In genomic region chr19:44822177-44822576, GRCh38 we compare ENCODE assay signal across 1 cellular context.
A peak's percentile ranks its signal among the peaks of the same experiment; 100 is the strongest.
TF ChIP-seq lines count a peak whose summit lies in the region.

No MANE protein-coding gene starts in this region.

TF ChIP-seq in HepG2, 621 proteins besides CTCF, POLR2A, EP300 and RAD21:
- TF ChIP-seq ARID3A (IDR thresholded peaks at IDR 0.05; ENCODE audit: low read depth, low read length), result no peak
- no peak for TF ChIP-seq AKAP8 (CRISPR knock-in tag; IDR thresholded peaks at IDR 0.05)
- no peak for TF ChIP-seq SP4 (CRISPR knock-in tag; IDR thresholded peaks at IDR 0.05)
- TF ChIP-seq RBM22 (optimal IDR thresholded peaks at IDR 0.05; ENCODE audit: low read length), result peak; percentile 79
- TF ChIP-seq UBTF (CRISPR knock-in tag; IDR thresholded peaks at IDR 0.05), result no peak
- no peak for TF ChIP-seq ZNF10 (CRISPR knock-in tag; IDR thresholded peaks at IDR 0.05; ENCODE audit: borderline replicate concordance, low read depth)
- TF ChIP-seq ZNF251 (CRISPR knock-in tag; IDR thresholded peaks at IDR 0.05), result no peak
- TF ChIP-seq POLR2G (IDR thresholded peaks at IDR 0.05; ENCODE audit: low read depth, low read length), result peak; percentile 44; the same call in 1 of the 2 replicates
- TF ChIP-seq AGO2 (optimal IDR thresholded peaks at IDR 0.05; ENCODE audit: low read depth, low read length), result peak; percentile 32
- TF ChIP-seq ZBTB37 (CRISPR knock-in tag; IDR thresholded peaks at IDR 0.05), result no peak
- no peak for TF ChIP-seq HNF4G (IDR thresholded peaks at IDR 0.05; ENCODE audit: borderline replicate concordance, low read depth, low read length)
- no peak for TF ChIP-seq HNF4G (CRISPR knock-in tag; IDR thresholded peaks at IDR 0.05; ENCODE audit: borderline replicate concordance, low read depth)
- no peak for TF ChIP-seq SMAD9 (CRISPR knock-in tag; IDR thresholded peaks at IDR 0.05)
- no peak for TF ChIP-seq ZNF512 (CRISPR knock-in tag; IDR thresholded peaks at IDR 0.05)
- TF ChIP-seq HIVEP1 (CRISPR knock-in tag; IDR thresholded peaks at IDR 0.05), result no peak
- TF ChIP-seq ZNF543 (CRISPR knock-in tag; IDR thresholded peaks at IDR 0.05), result no peak
- TF ChIP-seq PCBP2 (optimal IDR thresholded peaks at IDR 0.05; ENCODE audit: low read depth, low read length, poor library complexity, severe bottlenecking), result no peak
- TF ChIP-seq MTA3 (CRISPR knock-in tag; IDR thresholded peaks at IDR 0.05), result no peak
- TF ChIP-seq CHD2 (IDR thresholded peaks at IDR 0.05; ENCODE audit: low read depth, low read length), result no peak
- no peak for TF ChIP-seq ZUFSP (CRISPR knock-in tag; IDR thresholded peaks at IDR 0.05; ENCODE audit: borderline replicate concordance)
- no peak for TF ChIP-seq ZNF766 (CRISPR knock-in tag; IDR thresholded peaks at IDR 0.05; ENCODE audit: borderline replicate concordance)
- TF ChIP-seq ZNF12 (CRISPR knock-in tag; IDR thresholded peaks at IDR 0.05), result no peak
- TF ChIP-seq ZSCAN29 (CRISPR knock-in tag; conservative IDR thresholded peaks at IDR 0.05), result no peak
- TF ChIP-seq GRHL1 (CRISPR knock-in tag; conservative IDR thresholded peaks at IDR 0.05), result no peak
- TF ChIP-seq ZNF263 (CRISPR knock-in tag; IDR thresholded peaks at IDR 0.05), result peak; percentile 50; the same call in 1 of the 2 replicates
- TF ChIP-seq GATA4 (IDR thresholded peaks at IDR 0.05; ENCODE audit: borderline replicate concordance, low read depth), result no peak
- TF ChIP-seq PHF5A (CRISPR knock-in tag; IDR thresholded peaks at IDR 0.05; ENCODE audit: low read depth, unreplicated experiment), result no peak
- no peak for TF ChIP-seq LRRFIP1 (CRISPR knock-in tag; conservative IDR thresholded peaks at IDR 0.05)
- TF ChIP-seq ZNF24 (IDR thresholded peaks at IDR 0.05), result no peak
- no peak for TF ChIP-seq TCF12 (IDR thresholded peaks at IDR 0.05)
- no peak for TF ChIP-seq TCF12 (CRISPR knock-in tag; IDR thresholded peaks at IDR 0.05)
- TF ChIP-seq ZBTB2 (CRISPR knock-in tag; IDR thresholded peaks at IDR 0.05; ENCODE audit: low read depth), result no peak
- no peak for TF ChIP-seq FOXM1 (CRISPR knock-in tag; IDR thresholded peaks at IDR 0.05)
- no peak; the same call in 1 of the 2 replicates for TF ChIP-seq POLR2AphosphoS5 (IDR thresholded peaks at IDR 0.05; ENCODE audit: low read depth, low read length)
- no peak for TF ChIP-seq ZNF670 (CRISPR knock-in tag; IDR thresholded peaks at IDR 0.05; ENCODE audit: borderline replicate concordance)
